In the genomic region with DNA sequence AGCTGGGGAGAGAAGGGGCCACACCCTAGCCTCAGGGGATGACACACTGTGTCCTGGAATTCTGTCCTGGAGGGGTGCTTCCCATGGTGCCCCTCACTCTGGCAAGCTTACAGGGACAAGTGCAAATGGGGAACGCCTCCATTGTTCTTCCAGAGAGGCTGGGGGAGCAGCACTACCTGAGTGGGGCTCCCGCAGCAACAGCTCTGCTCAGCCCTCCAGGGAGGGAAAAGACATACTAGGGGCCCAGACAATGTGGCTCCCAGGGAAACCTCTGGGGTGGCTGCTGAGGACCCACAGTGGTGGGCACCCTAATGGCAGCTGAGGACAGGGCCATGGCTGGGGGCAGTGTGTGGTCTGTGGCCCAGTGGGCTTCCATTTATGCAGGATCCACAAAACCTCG, we compare ENCODE assay signal across 19 cellular contexts.
DNase-seq lines count a peak whose midpoint lies in the region; ATAC-seq and TF ChIP-seq lines count a peak whose summit lies in the region.
"Had no signal": no experiment of that assay in that cellular context is flagged by ENCODE, and none has a peak within 500 bp of the region (broad histone marks: within the 10 kb centered on the region; RNA-seq: fewer than 3 reads in every experiment).

No MANE protein-coding gene starts in this region.

- H3K36me3 ChIP-seq in PC-3 (ENCODE audit: low read depth, low read length) (no peaks in the 10 kb centered on the region), spleen (no peaks in the 10 kb centered on the region), hepatocyte (replicated peaks; ENCODE audit: insufficient read depth, low read depth) (no peaks in the 10 kb centered on the region)
- H3K36me3 ChIP-seq: BLaER1 treated with 17β-estradiol and CSF1 and Interleukin-3, amounts not matched to agents 10 nM and 100 nM had no signal

- H3K9ac ChIP-seq in PC-3 (ENCODE audit: low read length) = no peak overlapping the region
- H3K9ac ChIP-seq: BLaER1 treated with 17β-estradiol and CSF1 and Interleukin-3, amounts not matched to agents 10 nM and 100 nM; GM23248 had no signal

- peaks cover 3% of the 10 kb centered on the region for H3K36me3 Mint-ChIP-seq in chondrocyte (ENCODE audit: low read depth)
- H3K36me3 Mint-ChIP-seq: CD14-positive monocyte; CD8-positive, alpha-beta memory T cell had no signal

- DNase-seq in Right ventricle myocardium inferior (ENCODE audit: missing footprints) = peak; percentile 32
- no peak for DNase-seq in cardiac septum (ENCODE audit: low spot score)
- DNase-seq in PC-3 = peak; percentile 12
- DNase-seq in chondrocyte (ENCODE audit: low spot score) = peak; percentile 49
- peak; percentile 56 for DNase-seq in spleen
- DNase-seq in hepatocyte (ENCODE audit: low spot score) = no peak
- no peak for DNase-seq in GM13976 (ENCODE audit: low spot score)
- DNase-seq: CD4-positive, alpha-beta T cell; DMS153; DMS79 treated with DMSO at 0.1 percent for 48 hours; GF-D8; GM23248; H9; HFFc6 had no signal

- H3K27me3 ChIP-seq in PC-3 (ENCODE audit: low read length) (no peaks in the 10 kb centered on the region), spleen (replicated peaks in 1 of 7) (no peaks in the 10 kb centered on the region), hepatocyte (no peaks in the 10 kb centered on the region)
- H3K27me3 ChIP-seq: BLaER1 treated with 17β-estradiol and CSF1 and Interleukin-3, amounts not matched to agents 10 nM and 100 nM had no signal

- H4K20me1 ChIP-seq in PC-3 (ENCODE audit: low read length) (no peaks in the 10 kb centered on the region), hepatocyte (ENCODE audit: insufficient read depth, poor library complexity, severe bottlenecking) (no peaks in the 10 kb centered on the region)
- H4K20me1 ChIP-seq: BLaER1 treated with 17β-estradiol and CSF1 and Interleukin-3, amounts not matched to agents 10 nM and 100 nM had no signal

- H3K4me2 ChIP-seq in PC-3 (ENCODE audit: low read length) (no peak overlapping the region), hepatocyte (no peak overlapping the region)
- H3K4me2 ChIP-seq: BLaER1 treated with 17β-estradiol and CSF1 and Interleukin-3, amounts not matched to agents 10 nM and 100 nM had no signal

- no peaks in the 10 kb centered on the region for H3K27me3 Mint-ChIP-seq in chondrocyte (ENCODE audit: low read depth)
- H3K27me3 Mint-ChIP-seq: B cell; CD4-positive, alpha-beta T cell had no signal

- in situ Hi-C loops in GM13976 (cut with MboI; ENCODE audit: low sequenced_read_pairs, unreplicated experiment) = no loop called here

- H3K27ac ChIP-seq in PC-3 (ENCODE audit: low read length) (no peak overlapping the region), spleen (no peak overlapping the region), hepatocyte (no peak overlapping the region)
- H3K27ac ChIP-seq: BLaER1 treated with 17β-estradiol and CSF1 and Interleukin-3, amounts not matched to agents 10 nM and 100 nM; GM23248 had no signal

- H3K4me3 Mint-ChIP-seq in chondrocyte (ENCODE audit: unreplicated experiment) = no peak overlapping the region
- H3K4me3 Mint-ChIP-seq: B cell; CD14-positive monocyte; CD4-positive, alpha-beta T cell; CD8-positive, alpha-beta memory T cell; H9; HFFc6 had no signal

- POLR2A ChIA-PET in PC-3 (lab: Charles Lee; ENCODE audit: unreplicated experiment) = interaction anchor here (0.6 kb wide), 1 partner anchor 145 kb away, joined by 4 read pairs; no protein-coding TSS in a partner anchor

- ATAC-seq in Right ventricle myocardium inferior = no peak
- no peak for ATAC-seq in PC-3
- ATAC-seq: HCT116 had no signal

- intact Hi-C loops in Right ventricle myocardium inferior (cut with DNase I) (no loop called here), cardiac septum (cut with DNase I) (no loop called here), PC-3 (cut with micrococcal nuclease) (no loop called here), spleen (cut with DNase I; ENCODE audit: low total_unique reads) (no loop called here)

- H3K9me2 ChIP-seq in PC-3 (replicated peaks; ENCODE audit: low read length) (no peaks in the 10 kb centered on the region), hepatocyte (replicated peaks; ENCODE audit: insufficient read depth) (no peaks in the 10 kb centered on the region)

- no peaks in the 10 kb centered on the region for H3K9me3 ChIP-seq in PC-3 (ENCODE audit: low read length)
- no peaks in the 10 kb centered on the region for H3K9me3 ChIP-seq in spleen
- H3K9me3 ChIP-seq in hepatocyte (ENCODE audit: low read depth) = no peaks in the 10 kb centered on the region

- H3K27ac Mint-ChIP-seq in chondrocyte (ENCODE audit: unreplicated experiment) = no peak overlapping the region
- H3K27ac Mint-ChIP-seq: B cell; CD14-positive monocyte; CD4-positive, alpha-beta T cell; CD8-positive, alpha-beta memory T cell; H9; HFFc6 had no signal

- H2AFZ ChIP-seq in PC-3 (ENCODE audit: low read length) = no peak overlapping the region
- no peak overlapping the region for H2AFZ ChIP-seq in hepatocyte
- H2AFZ ChIP-seq: GM23248 had no signal

- no peaks in the 10 kb centered on the region for H3K9me3 Mint-ChIP-seq in chondrocyte (ENCODE audit: low read depth)
- H3K9me3 Mint-ChIP-seq: CD4-positive, alpha-beta T cell; CD8-positive, alpha-beta memory T cell; HFFc6 had no signal

- TF ChIP-seq CTCF in PC-3 (conservative IDR thresholded peaks at IDR 0.05; ENCODE audit: low read depth, low read length) (no peak), chondrocyte (IDR thresholded peaks at IDR 0.05) (no peak), spleen (IDR thresholded peaks at IDR 0.05 in 8 of 11, conservative IDR thresholded peaks at IDR 0.05 in 3 of 11) (no peak), hepatocyte (IDR thresholded peaks at IDR 0.05; ENCODE audit: poor library complexity) (no peak), GM13976 (IDR thresholded peaks at IDR 0.05; ENCODE audit: borderline replicate concordance, control extremely low read depth, extremely low read depth, insufficient read depth, missing control alignments) (no peak)

- H3K4me1 Mint-ChIP-seq in chondrocyte (ENCODE audit: low read depth) = no peaks in the 10 kb centered on the region
- H3K4me1 Mint-ChIP-seq: B cell, CD14-positive monocyte had no signal

- CTCF ChIA-PET in PC-3 (lab: Charles Lee) = interaction anchor here (0.5 to 1.6 kb wide), 3 partner anchors 69 to 137 kb away, joined by 6 read pairs; a partner anchor contains a TSS

- H3K79me2 ChIP-seq in PC-3 (ENCODE audit: low read length) (no peaks in the 10 kb centered on the region), hepatocyte (no peaks in the 10 kb centered on the region)

- BruUV-seq in PC-3 (replicated peaks; lab: Mats Ljungman, UMichigan) = no TSS peak

- 74 to 97% (median 94%) methylated on average over 2 to 3 of the region's 3 CpGs for WGBS in spleen, 5 donors
- 92% methylated on average over 3 of the region's 3 CpGs for WGBS in hepatocyte (ENCODE audit: low lambda C conversion rate, missing lambda C conversion rate)

- no peaks in the 10 kb centered on the region for H3K4me1 ChIP-seq in PC-3 (ENCODE audit: insufficient read depth, low read length)
- peaks cover 0 to 10% (median 5%) of the 10 kb centered on the region in 6 donors for H3K4me1 ChIP-seq in spleen
- no peaks in the 10 kb centered on the region for H3K4me1 ChIP-seq in hepatocyte (ENCODE audit: insufficient read depth)

- H3F3A ChIP-seq in PC-3 (ENCODE audit: low read length, unreplicated experiment) = no peaks in the 10 kb centered on the region

- H3K4me3 ChIP-seq in PC-3 (ENCODE audit: low read length) (no peak overlapping the region), spleen (no peak overlapping the region), hepatocyte (no peak overlapping the region)
- H3K4me3 ChIP-seq: BLaER1 treated with 17β-estradiol and CSF1 and Interleukin-3, amounts not matched to agents 10 nM and 100 nM; GM23248 had no signal

- TF ChIP-seq POLR2A in spleen (IDR thresholded peaks at IDR 0.05) = no peak

Comparison
In these comparisons a context has a peak if more than half of its experiments do, and no peak if none do; other contexts are left out.
1. DNase-seq: peak in Right ventricle myocardium inferior (single experiment), PC-3 (single experiment), chondrocyte (single experiment) and spleen (single experiment); none in cardiac septum (single experiment), hepatocyte (single experiment) and GM13976 (single experiment).